ENCODE assay signal across 1 cellular context in genomic region chr9:4530375-4530774, GRCh38.
A peak's percentile ranks its signal among the peaks of the same experiment; 100 is the strongest.
TF ChIP-seq lines count a peak whose summit lies in the region.

No MANE protein-coding gene starts in this region.

TF ChIP-seq in GM12878, 131 proteins besides CTCF, POLR2A, EP300 and RAD21 (continued from another document and continues in another):
- TF ChIP-seq, protein P1, sequence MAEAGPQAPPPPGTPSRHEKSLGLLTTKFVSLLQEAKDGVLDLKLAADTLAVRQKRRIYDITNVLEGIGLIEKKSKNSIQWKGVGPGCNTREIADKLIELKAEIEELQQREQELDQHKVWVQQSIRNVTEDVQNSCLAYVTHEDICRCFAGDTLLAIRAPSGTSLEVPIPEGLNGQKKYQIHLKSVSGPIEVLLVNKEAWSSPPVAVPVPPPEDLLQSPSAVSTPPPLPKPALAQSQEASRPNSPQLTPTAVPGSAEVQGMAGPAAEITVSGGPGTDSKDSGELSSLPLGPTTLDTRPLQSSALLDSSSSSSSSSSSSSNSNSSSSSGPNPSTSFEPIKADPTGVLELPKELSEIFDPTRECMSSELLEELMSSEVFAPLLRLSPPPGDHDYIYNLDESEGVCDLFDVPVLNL (IDR thresholded peaks at IDR 0.05; ENCODE audit: low read depth, low read length) = no peak
- peak; percentile 61; the same call in 1 of the 2 replicates for TF ChIP-seq EED (IDR thresholded peaks at IDR 0.05; ENCODE audit: low read depth)
- peak; percentile 73 for TF ChIP-seq MTA2 (IDR thresholded peaks at IDR 0.05; ENCODE audit: low read depth)
- TF ChIP-seq YY1 (IDR thresholded peaks at IDR 0.05; ENCODE audit: low read depth, low read length) = no peak
- TF ChIP-seq IKZF2 (IDR thresholded peaks at IDR 0.05) = peak; percentile 43 to 68; a peak in 3 of 4 replicates
- TF ChIP-seq RAD51 (IDR thresholded peaks at IDR 0.05) = no peak
- TF ChIP-seq ZBED1 (IDR thresholded peaks at IDR 0.05; ENCODE audit: borderline replicate concordance) = peak; percentile 73; the same call in 1 of the 2 replicates
- no peak for TF ChIP-seq CBX3 (IDR thresholded peaks at IDR 0.05; ENCODE audit: borderline replicate concordance, low read depth)
- TF ChIP-seq MEF2B (IDR thresholded peaks at IDR 0.05; ENCODE audit: partially characterized antibody, poor library complexity, severe bottlenecking) = peak; percentile 64
- no peak for TF ChIP-seq ZBTB40 (IDR thresholded peaks at IDR 0.05; ENCODE audit: borderline replicate concordance)
- TF ChIP-seq ZNF687 (IDR thresholded peaks at IDR 0.05) = no peak
- peak; percentile 48; the same call in 1 of the 2 replicates for TF ChIP-seq DPF2 (IDR thresholded peaks at IDR 0.05)
- no peak for TF ChIP-seq NR2F1 (conservative IDR thresholded peaks at IDR 0.05)
- TF ChIP-seq E2F8 (IDR thresholded peaks at IDR 0.05; ENCODE audit: low read depth, partially characterized antibody) = no peak
- TF ChIP-seq, protein P2, sequence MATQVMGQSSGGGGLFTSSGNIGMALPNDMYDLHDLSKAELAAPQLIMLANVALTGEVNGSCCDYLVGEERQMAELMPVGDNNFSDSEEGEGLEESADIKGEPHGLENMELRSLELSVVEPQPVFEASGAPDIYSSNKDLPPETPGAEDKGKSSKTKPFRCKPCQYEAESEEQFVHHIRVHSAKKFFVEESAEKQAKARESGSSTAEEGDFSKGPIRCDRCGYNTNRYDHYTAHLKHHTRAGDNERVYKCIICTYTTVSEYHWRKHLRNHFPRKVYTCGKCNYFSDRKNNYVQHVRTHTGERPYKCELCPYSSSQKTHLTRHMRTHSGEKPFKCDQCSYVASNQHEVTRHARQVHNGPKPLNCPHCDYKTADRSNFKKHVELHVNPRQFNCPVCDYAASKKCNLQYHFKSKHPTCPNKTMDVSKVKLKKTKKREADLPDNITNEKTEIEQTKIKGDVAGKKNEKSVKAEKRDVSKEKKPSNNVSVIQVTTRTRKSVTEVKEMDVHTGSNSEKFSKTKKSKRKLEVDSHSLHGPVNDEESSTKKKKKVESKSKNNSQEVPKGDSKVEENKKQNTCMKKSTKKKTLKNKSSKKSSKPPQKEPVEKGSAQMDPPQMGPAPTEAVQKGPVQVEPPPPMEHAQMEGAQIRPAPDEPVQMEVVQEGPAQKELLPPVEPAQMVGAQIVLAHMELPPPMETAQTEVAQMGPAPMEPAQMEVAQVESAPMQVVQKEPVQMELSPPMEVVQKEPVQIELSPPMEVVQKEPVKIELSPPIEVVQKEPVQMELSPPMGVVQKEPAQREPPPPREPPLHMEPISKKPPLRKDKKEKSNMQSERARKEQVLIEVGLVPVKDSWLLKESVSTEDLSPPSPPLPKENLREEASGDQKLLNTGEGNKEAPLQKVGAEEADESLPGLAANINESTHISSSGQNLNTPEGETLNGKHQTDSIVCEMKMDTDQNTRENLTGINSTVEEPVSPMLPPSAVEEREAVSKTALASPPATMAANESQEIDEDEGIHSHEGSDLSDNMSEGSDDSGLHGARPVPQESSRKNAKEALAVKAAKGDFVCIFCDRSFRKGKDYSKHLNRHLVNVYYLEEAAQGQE (IDR thresholded peaks at IDR 0.05; ENCODE audit: low read depth, low read length) = no peak
- TF ChIP-seq ZNF384 (IDR thresholded peaks at IDR 0.05; ENCODE audit: borderline replicate concordance, low read depth, low read length) = no peak
- no peak for TF ChIP-seq ZBTB4 (CRISPR knock-in tag; IDR thresholded peaks at IDR 0.05)
- TF ChIP-seq SMAD1 (IDR thresholded peaks at IDR 0.05; ENCODE audit: low read depth, partially characterized antibody) = no peak
- no peak for TF ChIP-seq BHLHE40 (IDR thresholded peaks at IDR 0.05; ENCODE audit: borderline replicate concordance in 1 of 2, low read depth in 2 of 2, low read length in 1 of 2)
- TF ChIP-seq SMARCA5 (IDR thresholded peaks at IDR 0.05) = no peak
- TF ChIP-seq SRF (IDR thresholded peaks at IDR 0.05; ENCODE audit: low read depth in 2 of 2, low read length in 2 of 2) = no peak
- TF ChIP-seq RFX5 (IDR thresholded peaks at IDR 0.05; ENCODE audit: low read depth, low read length) = no peak
- TF ChIP-seq NBN (IDR thresholded peaks at IDR 0.05) = no peak
- TF ChIP-seq ATF7 (IDR thresholded peaks at IDR 0.05; ENCODE audit: low read depth) = peak; percentile 59
- no peak for TF ChIP-seq TCF3 (IDR thresholded peaks at IDR 0.05; ENCODE audit: borderline replicate concordance, insufficient read depth, low read depth, low read length)
- TF ChIP-seq, protein P3, sequence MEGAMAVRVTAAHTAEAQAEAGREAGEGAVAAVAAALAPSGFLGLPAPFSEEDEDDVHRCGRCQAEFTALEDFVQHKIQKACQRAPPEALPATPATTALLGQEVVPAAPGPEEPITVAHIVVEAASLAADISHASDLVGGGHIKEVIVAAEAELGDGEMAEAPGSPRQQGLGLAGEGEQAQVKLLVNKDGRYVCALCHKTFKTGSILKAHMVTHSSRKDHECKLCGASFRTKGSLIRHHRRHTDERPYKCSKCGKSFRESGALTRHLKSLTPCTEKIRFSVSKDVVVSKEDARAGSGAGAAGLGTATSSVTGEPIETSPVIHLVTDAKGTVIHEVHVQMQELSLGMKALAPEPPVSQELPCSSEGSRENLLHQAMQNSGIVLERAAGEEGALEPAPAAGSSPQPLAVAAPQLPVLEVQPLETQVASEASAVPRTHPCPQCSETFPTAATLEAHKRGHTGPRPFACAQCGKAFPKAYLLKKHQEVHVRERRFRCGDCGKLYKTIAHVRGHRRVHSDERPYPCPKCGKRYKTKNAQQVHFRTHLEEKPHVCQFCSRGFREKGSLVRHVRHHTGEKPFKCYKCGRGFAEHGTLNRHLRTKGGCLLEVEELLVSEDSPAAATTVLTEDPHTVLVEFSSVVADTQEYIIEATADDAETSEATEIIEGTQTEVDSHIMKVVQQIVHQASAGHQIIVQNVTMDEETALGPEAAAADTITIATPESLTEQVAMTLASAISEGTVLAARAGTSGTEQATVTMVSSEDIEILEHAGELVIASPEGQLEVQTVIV (IDR thresholded peaks at IDR 0.05; ENCODE audit: borderline replicate concordance, partially characterized antibody) = no peak
- no peak for TF ChIP-seq ESRRA (IDR thresholded peaks at IDR 0.05; ENCODE audit: low read length)
- no peak for TF ChIP-seq CHD4 (IDR thresholded peaks at IDR 0.05)
- peak; percentile 60; the same call in 1 of the 2 replicates for TF ChIP-seq PML (IDR thresholded peaks at IDR 0.05; ENCODE audit: low read length)
- no peak for TF ChIP-seq MAX (IDR thresholded peaks at IDR 0.05; ENCODE audit: low read depth, low read length)
- peak; percentile 46; the same call in 1 of the 2 replicates for TF ChIP-seq IKZF1 (conservative IDR thresholded peaks at IDR 0.05)
- TF ChIP-seq MYC (IDR thresholded peaks at IDR 0.05; ENCODE audit: insufficient read depth, insufficient read length, insufficient replicate concordance, low read length, severe bottlenecking) = no peak
- TF ChIP-seq, protein P4, sequence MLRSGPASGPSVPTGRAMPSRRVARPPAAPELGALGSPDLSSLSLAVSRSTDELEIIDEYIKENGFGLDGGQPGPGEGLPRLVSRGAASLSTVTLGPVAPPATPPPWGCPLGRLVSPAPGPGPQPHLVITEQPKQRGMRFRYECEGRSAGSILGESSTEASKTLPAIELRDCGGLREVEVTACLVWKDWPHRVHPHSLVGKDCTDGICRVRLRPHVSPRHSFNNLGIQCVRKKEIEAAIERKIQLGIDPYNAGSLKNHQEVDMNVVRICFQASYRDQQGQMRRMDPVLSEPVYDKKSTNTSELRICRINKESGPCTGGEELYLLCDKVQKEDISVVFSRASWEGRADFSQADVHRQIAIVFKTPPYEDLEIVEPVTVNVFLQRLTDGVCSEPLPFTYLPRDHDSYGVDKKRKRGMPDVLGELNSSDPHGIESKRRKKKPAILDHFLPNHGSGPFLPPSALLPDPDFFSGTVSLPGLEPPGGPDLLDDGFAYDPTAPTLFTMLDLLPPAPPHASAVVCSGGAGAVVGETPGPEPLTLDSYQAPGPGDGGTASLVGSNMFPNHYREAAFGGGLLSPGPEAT (IDR thresholded peaks at IDR 0.05; ENCODE audit: low read depth) = no peak
